Comparison of ENCODE assay signal across 24 cellular contexts in genomic region chr1:179731643-179732042, GRCh38. TPM values are rescaled to one million over a fixed set of nuclear protein-coding genes. Genes with fewer than 3 reads are reported as not detected.
DNase-seq lines count a peak whose midpoint lies in the region; ATAC-seq, FAIRE-seq and TF ChIP-seq lines count a peak whose summit lies in the region.
"Had no signal": no experiment of that assay in that cellular context is flagged by ENCODE, and none has a peak within 500 bp of the region (broad histone marks: within the 10 kb centered on the region; RNA-seq: fewer than 3 reads in every experiment).

No MANE protein-coding gene starts in this region.

- TF ChIP-seq CTCF in HepG2 (CRISPR knock-in tag; IDR thresholded peaks at IDR 0.05) = no peak
- no peak for TF ChIP-seq CTCF in right lobe of liver (IDR thresholded peaks at IDR 0.05)
- no peak for TF ChIP-seq CTCF in HEK293 (tag by site-specific recombination; IDR thresholded peaks at IDR 0.05)
- TF ChIP-seq CTCF in WTC11 (IDR thresholded peaks at IDR 0.05) = no peak

- H3K4me1 ChIP-seq in HepG2 (ENCODE audit: insufficient read depth, low read length) (no peaks in the 10 kb centered on the region), right lobe of liver (no peaks in the 10 kb centered on the region), HEK293 (ENCODE audit: control insufficient read depth, insufficient read depth, low read length) (no peaks in the 10 kb centered on the region)
- H3K4me1 ChIP-seq: A549 had no signal

- H3K4me3 Mint-ChIP-seq in WTC11 = no peak overlapping the region
- H3K4me3 Mint-ChIP-seq: CD14-positive monocyte; CD4-positive, alpha-beta T cell; CD8-positive, alpha-beta memory T cell; GM23338; H9; HFFc6 had no signal

- TF ChIP-seq RAD21 in HepG2 (CRISPR knock-in tag; IDR thresholded peaks at IDR 0.05) = no peak

- H3K27ac ChIP-seq in HepG2 (ENCODE audit: extremely low read length, insufficient read depth, low read length) = no peak overlapping the region
- H3K27ac ChIP-seq in right lobe of liver = no peak overlapping the region
- no peak overlapping the region for H3K27ac ChIP-seq in HEK293 (ENCODE audit: extremely low read depth, low read depth, low read length)
- H3K27ac ChIP-seq: A549; BLaER1 treated with 17β-estradiol and CSF1 and Interleukin-3, amounts not matched to agents 10 nM and 100 nM had no signal

- no peak overlapping the region for H3K9ac ChIP-seq in HepG2 (ENCODE audit: insufficient read depth, low read depth, low read length)
- H3K9ac ChIP-seq: BLaER1 treated with 17β-estradiol and CSF1 and Interleukin-3, amounts not matched to agents 10 nM and 100 nM had no signal

- no peak overlapping the region for H3K27ac Mint-ChIP-seq in WTC11
- H3K27ac Mint-ChIP-seq: CD14-positive monocyte; CD4-positive, alpha-beta T cell; CD8-positive, alpha-beta memory T cell; GM23338; H9; HFFc6 had no signal

- ATAC-seq in HepG2 = no peak
- no peak for ATAC-seq in right lobe of liver
- ATAC-seq in WTC11 = no peak
- ATAC-seq in GM18868 (IDR thresholded peaks at IDR 0.05; ENCODE audit: unreplicated experiment) = no peak
- ATAC-seq: A549, GM12878, GM23338, HCT116 had no signal

- BruUV-seq in HepG2 (replicated peaks; lab: Mats Ljungman, UMichigan) = no TSS peak

- H3K27me3 Mint-ChIP-seq in WTC11 (ENCODE audit: low read depth) = no peaks in the 10 kb centered on the region

- intact Hi-C loops in HepG2 (cut with micrococcal nuclease; ENCODE audit: unreplicated experiment) = no loop called here
- intact Hi-C loops in right lobe of liver (cut with DNase I) = no loop called here

- no peak for FAIRE-seq in HepG2 (lab: Jason Lieb, UNC)
- FAIRE-seq: A549, GM12878 had no signal

- H4K20me1 ChIP-seq in HepG2 (ENCODE audit: insufficient read depth, low read length) = no peaks in the 10 kb centered on the region
- H4K20me1 ChIP-seq: BLaER1 treated with 17β-estradiol and CSF1 and Interleukin-3, amounts not matched to agents 10 nM and 100 nM had no signal

- no peak overlapping the region for H2AFZ ChIP-seq in HepG2 (ENCODE audit: low read length)
- H2AFZ ChIP-seq: GM23338 had no signal

- TF ChIP-seq POLR2A in HepG2 (IDR thresholded peaks at IDR 0.05; ENCODE audit: insufficient read depth in 1 of 2, low read depth in 2 of 2, low read length in 2 of 2) (no peak), right lobe of liver (IDR thresholded peaks at IDR 0.05) (no peak)

- H3K9me3 ChIP-seq in HepG2 (ENCODE audit: low read length) = no peaks in the 10 kb centered on the region
- no peaks in the 10 kb centered on the region for H3K9me3 ChIP-seq in right lobe of liver
- no peaks in the 10 kb centered on the region for H3K9me3 ChIP-seq in HEK293 (ENCODE audit: control insufficient read depth, insufficient read depth, low read depth, low read length)
- H3K9me3 ChIP-seq: A549; BE2C; BLaER1 treated with 17β-estradiol and CSF1 and Interleukin-3, amounts not matched to agents 10 nM and 100 nM had no signal

- H3K4me1 Mint-ChIP-seq in WTC11 = no peaks in the 10 kb centered on the region
- H3K4me1 Mint-ChIP-seq: CD8-positive, alpha-beta memory T cell had no signal

- CTCF ChIA-PET in HepG2 (lab: Yijun Ruan, JAX; ENCODE audit: low intra/inter-chr PET ratio, low total read pairs) = no interaction called here
- CTCF ChIA-PET in HEK293 (lab: Yijun Ruan, JAX) = interaction anchor here (0.9 to 2.0 kb wide), 5 partner anchors 22 to 456 kb away, joined by 3 to 6 read pairs (median 6); no protein-coding TSS in a partner anchor
- CTCF ChIA-PET in WTC11 (lab: Charles Lee) = interaction anchor here (1.2 to 8.5 kb wide), 5 partner anchors 25 to 447 kb away, joined by 3 to 63 read pairs (median 7); no protein-coding TSS in a partner anchor

- H3K27me3 ChIP-seq in HepG2 (ENCODE audit: control insufficient read depth in 1 of 2, insufficient read depth in 2 of 2, low read length in 2 of 2) = peaks cover 0 to 17% of the 10 kb centered on the region in 2 experiments; a peak in 2 of 5 replicates
- H3K27me3 ChIP-seq in right lobe of liver = no peaks in the 10 kb centered on the region
- H3K27me3 ChIP-seq: BE2C; BLaER1 treated with 17β-estradiol and CSF1 and Interleukin-3, amounts not matched to agents 10 nM and 100 nM had no signal

- DNase-seq in HepG2 (ENCODE audit: low spot score) (no peak), right lobe of liver (no peak), WTC11 (ENCODE audit: low spot score) (no peak), RPMI8226 (no peak), NCI-H1694 treated with DMSO at 0.1 percent for 48 hours (lab: John Stamatoyannopoulos, UW) (no peak)
- DNase-seq: 8988T; ACHN; AML-193; BE2C; CD4-positive, alpha-beta T cell; CD8-positive, alpha-beta memory T cell; DMS79; GDM1; H9; HFFc6 had no signal

- in situ Hi-C loops in HepG2 (cut with HindIII; ENCODE audit: extremely low pct_ligation_motif_present, low pct_unique_long_range_greater_than_20kb) = no loop called here

- TF ChIP-seq EP300 in HepG2 (IDR thresholded peaks at IDR 0.05; ENCODE audit: low read depth in 2 of 2, low read length in 2 of 2) (no peak), HepG2 (CRISPR knock-in tag; IDR thresholded peaks at IDR 0.05; ENCODE audit: borderline replicate concordance) (no peak)

- H3K36me3 Mint-ChIP-seq in WTC11 = no peaks in the 10 kb centered on the region
- H3K36me3 Mint-ChIP-seq: CD14-positive monocyte; CD8-positive, alpha-beta memory T cell had no signal

- H3K79me2 ChIP-seq in HepG2 (ENCODE audit: insufficient read depth, low read length) = no peaks in the 10 kb centered on the region

- H3K9me3 Mint-ChIP-seq in WTC11 = no peaks in the 10 kb centered on the region
- H3K9me3 Mint-ChIP-seq: CD4-positive, alpha-beta T cell; CD8-positive, alpha-beta memory T cell; GM23338; H9; HFFc6 had no signal

- WGBS in HepG2 (ENCODE audit: low lambda C conversion rate) = 36% methylated on average over 4 of the region's 4 CpGs
- WGBS in right lobe of liver (ENCODE audit: insufficient coverage, low coverage, low lambda C conversion rate, missing lambda C conversion rate) = 60% methylated on average over 4 of the region's 4 CpGs

- no peak overlapping the region for H3K4me2 ChIP-seq in HepG2 (ENCODE audit: low read depth, low read length)
- H3K4me2 ChIP-seq: A549; BLaER1 treated with 17β-estradiol and CSF1 and Interleukin-3, amounts not matched to agents 10 nM and 100 nM; GM23338 had no signal

- H3K4me3 ChIP-seq in HepG2 (replicated peaks in 1 of 3; ENCODE audit: insufficient read depth in 1 of 3, low read depth in 2 of 3, low read length in 3 of 3) = no peak overlapping the region
- no peak overlapping the region for H3K4me3 ChIP-seq in right lobe of liver
- H3K4me3 ChIP-seq in HEK293 (ENCODE audit: low read depth, low read length) = no peak overlapping the region
- H3K4me3 ChIP-seq: A549; BLaER1 treated with 17β-estradiol and CSF1 and Interleukin-3, amounts not matched to agents 10 nM and 100 nM; GM12878; GM23338 had no signal

- POLR2A ChIA-PET in HepG2 (lab: Yijun Ruan, JAX) (no interaction called here), HEK293 (lab: Yijun Ruan, JAX) (no interaction called here), WTC11 (lab: Charles Lee) (no interaction called here)

- H3K36me3 ChIP-seq in HepG2 (replicated peaks in 1 of 2; ENCODE audit: control insufficient read depth in 1 of 2, insufficient read depth in 2 of 2, low read length in 2 of 2) (no peaks in the 10 kb centered on the region), right lobe of liver (no peaks in the 10 kb centered on the region), HEK293 (ENCODE audit: control insufficient read depth in 2 of 2, insufficient read depth in 1 of 2, low read length in 2 of 2) (no peaks in the 10 kb centered on the region)
- H3K36me3 ChIP-seq: BE2C; BLaER1 treated with 17β-estradiol and CSF1 and Interleukin-3, amounts not matched to agents 10 nM and 100 nM had no signal

TF ChIP-seq in HepG2, 621 proteins besides CTCF, POLR2A, EP300 and RAD21 (continues in another document):
- TF ChIP-seq BCL6 (CRISPR knock-in tag; IDR thresholded peaks at IDR 0.05) = peak; percentile 46; the same call in 1 of the 2 replicates

TF ChIP-seq in HEK293, 187 proteins besides CTCF, POLR2A, EP300 and RAD21 (continues in another document):
- TF ChIP-seq ZFP41 (tag by site-specific recombination; IDR thresholded peaks at IDR 0.05; ENCODE audit: borderline replicate concordance) = no peak

RNA-seq across cellular contexts. Expression of gene FAM163A, which starts 11.4 kb away (rescaled TPM):
- total RNA-seq in HepG2 (2016; rRNA removed; fragmentation: Illumina TruSeq; extraction: Trizol) = not detected in 2 replicates
- not detected in 2 replicates for total RNA-seq in HepG2 (2016; cell fraction: cytosol; rRNA removed; fragmentation: Illumina TruSeq; extraction: Trizol; ENCODE audit: low read depth)
- not detected in 2 replicates for total RNA-seq in HepG2 (2016; cell fraction: insoluble cytoplasmic fraction; rRNA removed; fragmentation: Illumina TruSeq; extraction: Trizol)
- total RNA-seq in HepG2 (2016; cell fraction: membrane; rRNA removed; fragmentation: Illumina TruSeq; extraction: Trizol) = not detected in 2 replicates
- not detected in 2 replicates for total RNA-seq in HepG2 (2016; cell fraction: nucleus; rRNA removed; fragmentation: Illumina TruSeq; extraction: Trizol)
- polyA plus RNA-seq in HepG2 (2011; rRNA removed) = not detected in 2 replicates
- not detected in 2 replicates for polyA plus RNA-seq in HepG2 (2011; cell fraction: cytosol; rRNA removed)
- polyA plus RNA-seq in HepG2 (2011; cell fraction: nucleus; rRNA removed) = not detected in 2 replicates
- not detected in 2 replicates for polyA plus RNA-seq in HepG2 (2012)
- not detected in 2 replicates for polyA plus RNA-seq in HepG2 (2016; cell fraction: cytosol; fragmentation: Illumina TruSeq; extraction: Trizol; ENCODE audit: low read depth)
- polyA plus RNA-seq in HepG2 (2016; cell fraction: insoluble cytoplasmic fraction; fragmentation: Illumina TruSeq; extraction: Trizol; ENCODE audit: low read depth) = not detected in 2 replicates
- not detected in 2 replicates for polyA plus RNA-seq in HepG2 (2016; cell fraction: membrane; fragmentation: Illumina TruSeq; extraction: Trizol; ENCODE audit: low read depth)
- polyA plus RNA-seq in HepG2 (2016; cell fraction: nucleus; fragmentation: Illumina TruSeq; extraction: Trizol; ENCODE audit: insufficient read depth, low read depth) = not detected in 2 replicates
- polyA minus RNA-seq in HepG2 (2011; rRNA and poly(A)+ RNA removed; ENCODE audit: low replicate concordance) = not detected in 2 replicates
- polyA minus RNA-seq in HepG2 (2011; cell fraction: cytosol; rRNA and poly(A)+ RNA removed) = not detected in 2 replicates
- not detected in 2 replicates for polyA minus RNA-seq in HepG2 (2011; cell fraction: nucleus; rRNA and poly(A)+ RNA removed)
- total RNA-seq in right lobe of liver = under 1 TPM in 3 of 6 experiments, not detected in 3; 0.07 to 0.12 (median 0.12) TPM
- total RNA-seq in WTC11 (2021) = 0.07 to 0.09 TPM (median 0.07 TPM) in 3 replicates
- total RNA-seq: CD8-positive, alpha-beta memory T cell; GM12878; GM23338; H4; HFFc6 had no signal
- polyA plus RNA-seq: A549; CD14-positive monocyte; CD8-positive, alpha-beta memory T cell; GM12878; GM23338 had no signal

Comparison
In these comparisons a context has a peak if more than half of its experiments do, and no peak if none do; other contexts are left out.
1. Of the 63 proteins assayed by ChIP-seq in both HepG2 and HEK293: peak only in HepG2: none; only in HEK293: ATF2; in both: none; in neither: 62.